15 cellular contexts compared by ENCODE assay signal in genomic region chr10:74738543-74738942, GRCh38.
DNase-seq lines count a peak whose midpoint lies in the region; ATAC-seq and TF ChIP-seq lines count a peak whose summit lies in the region.
"Had no signal": no experiment of that assay in that cellular context is flagged by ENCODE, and none has a peak within 500 bp of the region (broad histone marks: within the 10 kb centered on the region; RNA-seq: fewer than 3 reads in every experiment).

No MANE protein-coding gene starts in this region.

- WGBS in esophagus muscularis mucosa = 96% methylated on average over 3 of the region's 3 CpGs

- peak overlapping the region; percentile 57 for H3K4me3 ChIP-seq in BLaER1
- H3K4me3 ChIP-seq in MM.1S (ENCODE audit: low read length) = no peak overlapping the region
- no peak overlapping the region for H3K4me3 ChIP-seq in esophagus muscularis mucosa
- H3K4me3 ChIP-seq: body of pancreas, dorsolateral prefrontal cortex, left ventricle myocardium inferior, testis had no signal

- ATAC-seq in HG03460 (IDR thresholded peaks at IDR 0.05; ENCODE audit: unreplicated experiment) = no peak
- ATAC-seq in HG02852 (IDR thresholded peaks at IDR 0.05; ENCODE audit: unreplicated experiment) = no peak
- ATAC-seq in HG03520 (IDR thresholded peaks at IDR 0.05; ENCODE audit: unreplicated experiment) = no peak
- ATAC-seq: body of pancreas had no signal

- no peak overlapping the region for H2AFZ ChIP-seq in MM.1S (ENCODE audit: low read length)

- H4K20me1 ChIP-seq in BLaER1 (no peaks in the 10 kb centered on the region), MM.1S (ENCODE audit: insufficient read depth, low read length) (no peaks in the 10 kb centered on the region)

- H3K9me2 ChIP-seq in MM.1S (replicated peaks; ENCODE audit: insufficient read depth, low read length) = no peaks in the 10 kb centered on the region

- H3K9ac ChIP-seq in BLaER1 = peak overlapping the region; percentile 78; the same call in 1 of the 2 replicates
- H3K9ac ChIP-seq in MM.1S (ENCODE audit: low read length) = no peak overlapping the region

- DNase-seq in GDM1 (lab: John Stamatoyannopoulos, UW) = peak; percentile 13
- no peak for DNase-seq in MM.1S
- peak; percentile 79 for DNase-seq in esophagus muscularis mucosa (ENCODE audit: extremely low spot score)
- no peak for DNase-seq in NCI-H774 (lab: John Stamatoyannopoulos, UW)
- DNase-seq: DMS79 treated with DMSO at 0.1 percent for 48 hours, dorsolateral prefrontal cortex, left ventricle myocardium inferior, NCI-H510A, T-helper 9 cell had no signal

- peaks cover 17% of the 10 kb centered on the region for H3F3A ChIP-seq in MM.1S (ENCODE audit: insufficient read depth, low read length)

- H3K36me3 ChIP-seq in BLaER1 (no peaks in the 10 kb centered on the region), MM.1S (replicated peaks; ENCODE audit: insufficient read depth, low read length) (no peaks in the 10 kb centered on the region), esophagus muscularis mucosa (no peaks in the 10 kb centered on the region)
- H3K36me3 ChIP-seq: left ventricle myocardium inferior had no signal

- no peak for TF ChIP-seq EP300 in esophagus muscularis mucosa (IDR thresholded peaks at IDR 0.05)

- no peak for TF ChIP-seq POLR2A in esophagus muscularis mucosa (IDR thresholded peaks at IDR 0.05; ENCODE audit: low read depth)

- TF ChIP-seq CTCF in MM.1S (IDR thresholded peaks at IDR 0.05; ENCODE audit: low read length) (no peak), esophagus muscularis mucosa (IDR thresholded peaks at IDR 0.05) (no peak)

- H3K9me3 ChIP-seq in BLaER1 (peaks cover 9% of the 10 kb centered on the region), MM.1S (replicated peaks; ENCODE audit: insufficient read depth, low read length) (no peaks in the 10 kb centered on the region), esophagus muscularis mucosa (no peaks in the 10 kb centered on the region)
- H3K9me3 ChIP-seq: body of pancreas, testis had no signal

- intact Hi-C loops in esophagus muscularis mucosa (cut with DNase I) = no loop called here

- H3K4me2 ChIP-seq in BLaER1 (peak overlapping the region; percentile 90), MM.1S (ENCODE audit: low read depth, low read length) (peak overlapping the region; percentile 74; the same call in 1 of the 2 replicates)

- H3K27me3 ChIP-seq in BLaER1 (no peaks in the 10 kb centered on the region), MM.1S (replicated peaks; ENCODE audit: insufficient read depth, low read length) (no peaks in the 10 kb centered on the region), esophagus muscularis mucosa (no peaks in the 10 kb centered on the region)
- H3K27me3 ChIP-seq: body of pancreas, dorsolateral prefrontal cortex, testis had no signal

- no peaks in the 10 kb centered on the region for H3K79me2 ChIP-seq in MM.1S (ENCODE audit: low read length)

- peak overlapping the region; percentile 91 for H3K27ac ChIP-seq in BLaER1
- peak overlapping the region; percentile 91; the same call in 1 of the 2 replicates for H3K27ac ChIP-seq in MM.1S (ENCODE audit: low read length)
- H3K27ac ChIP-seq in esophagus muscularis mucosa (replicated peaks in 1 of 4) = no peak overlapping the region
- H3K27ac ChIP-seq: body of pancreas, dorsolateral prefrontal cortex, left ventricle myocardium inferior, testis had no signal

- H3K4me1 ChIP-seq in BLaER1 = peaks cover 44% of the 10 kb centered on the region
- peaks cover 24% of the 10 kb centered on the region for H3K4me1 ChIP-seq in MM.1S (ENCODE audit: low read length)
- peaks cover 0 to 5% (median 0%) of the 10 kb centered on the region in 4 donors for H3K4me1 ChIP-seq in esophagus muscularis mucosa
- H3K4me1 ChIP-seq: body of pancreas had no signal

Comparison
In these comparisons a context has a peak if more than half of its experiments do, and no peak if none do; other contexts are left out.
1. H3K27ac ChIP-seq: peak in BLaER1 (single experiment) and MM.1S (single experiment); none in esophagus muscularis mucosa (0 of 4).
2. DNase-seq: peak in GDM1 (single experiment) and esophagus muscularis mucosa (single experiment); none in MM.1S (single experiment) and NCI-H774 (single experiment).